Comparison of ENCODE assay signal across 23 cellular contexts in the genomic region with DNA sequence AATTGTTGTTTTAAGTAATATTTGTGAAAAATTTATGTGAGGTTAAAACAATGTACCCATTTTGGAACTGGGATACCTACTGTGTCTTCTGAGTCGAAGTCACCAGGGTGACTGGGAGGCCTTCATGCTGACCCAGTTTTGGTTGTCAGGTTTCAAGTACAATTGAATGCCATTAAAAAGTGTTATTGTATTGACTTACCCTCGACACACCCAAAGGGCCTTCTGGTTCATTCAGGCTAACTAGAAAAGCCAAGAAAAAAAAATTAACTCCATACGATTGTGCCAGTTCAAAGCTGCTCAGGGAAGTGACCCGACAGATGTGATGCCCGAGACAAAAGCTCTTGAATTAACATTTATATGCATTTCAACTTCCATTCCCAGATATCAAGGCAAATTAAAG.
"Had no signal": no experiment of that assay in that cellular context is flagged by ENCODE, and none has a peak within 500 bp of the region (broad histone marks: within the 10 kb centered on the region; RNA-seq: fewer than 3 reads in every experiment).

No MANE protein-coding gene starts in this region.

- H3K27me3 ChIP-seq: foreskin keratinocyte, hepatocyte, spleen, tibial artery, upper lobe of right lung had no signal

- H3K27ac ChIP-seq: coronary artery, foreskin keratinocyte, hepatocyte, spleen, tibial artery, upper lobe of right lung had no signal

- H3K36me3 ChIP-seq: spleen, tibial artery, upper lobe of right lung had no signal

- H3K9me3 ChIP-seq: spleen, tibial artery, upper lobe of right lung had no signal

- ATAC-seq: foreskin keratinocyte; left cardiac atrium; left ventricle myocardium superior; sciatic nerve; stimulated activated memory B cell treated with anti-CD40 and anti-IgM and Interleukin-4, amounts not matched to agents 10 μg/mL and 1 μg/mL and 100 μg/mL, for 72 hours; upper lobe of right lung had no signal

- H3K4me3 ChIP-seq: coronary artery, hepatocyte, lung, spleen, tibial artery, upper lobe of right lung had no signal

- H3K4me1 ChIP-seq: foreskin keratinocyte, spleen, tibial artery, upper lobe of right lung had no signal

- DNase-seq: effector CD4-positive, alpha-beta T cell; endodermal cell; erythroblast; foreskin keratinocyte; head of caudate nucleus; kidney; left cardiac atrium; left ventricle myocardium superior; mesenchymal stem cell; midbrain; naive B cell; posterior cingulate gyrus; spleen; stimulated activated CD4-positive, alpha-beta T cell treated with anti-CD3 and anti-CD28 coated beads, Interleukin-15, amount 100 ng/mL, for 24 hours; stimulated activated CD4-positive, alpha-beta T cell treated with anti-CD3 and anti-CD28 coated beads, Interleukin-1b, Interleukin-23, amount 100 ng/mL, for 48 hours; stimulated activated CD4-positive, alpha-beta T cell treated with anti-CD3 and anti-CD28 coated beads, Interleukin-4, amount 100 ng/mL, for 24 hours; tibial artery; upper lobe of right lung had no signal
